In the genomic region with DNA sequence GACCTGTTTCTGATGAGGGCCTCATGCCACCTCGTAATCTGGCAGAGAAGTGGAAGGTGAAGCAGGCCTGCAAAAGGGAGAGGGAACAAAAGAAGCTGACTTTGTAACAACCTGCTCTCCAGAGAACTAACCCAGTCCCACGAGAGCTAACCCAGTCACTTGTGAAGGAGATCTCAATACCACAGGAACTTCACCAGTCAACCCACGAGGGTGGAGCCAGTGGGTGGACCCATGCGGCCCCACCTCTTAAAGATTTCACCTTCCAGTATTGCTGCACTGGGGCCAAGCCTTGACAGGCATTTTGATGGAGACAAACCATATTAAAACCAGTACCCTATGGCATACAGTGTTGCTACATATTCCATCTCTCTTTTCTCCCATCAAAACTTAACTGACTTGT, we compare ENCODE assay signal across 1 cellular context.
TF ChIP-seq lines count a peak whose summit lies in the region.

No MANE protein-coding gene starts in this region.

TF ChIP-seq in GM12878, 131 proteins besides CTCF, POLR2A, EP300 and RAD21:
- TF ChIP-seq RCOR1 (conservative IDR thresholded peaks at IDR 0.05; ENCODE audit: low read depth, low read length) (no peak), JUND (IDR thresholded peaks at IDR 0.05; ENCODE audit: low read depth, low read length) (no peak), BHLHE40 (IDR thresholded peaks at IDR 0.05; ENCODE audit: borderline replicate concordance in 1 of 2, low read depth in 2 of 2, low read length in 1 of 2) (no peak)
- TF ChIP-seq, protein P1, sequence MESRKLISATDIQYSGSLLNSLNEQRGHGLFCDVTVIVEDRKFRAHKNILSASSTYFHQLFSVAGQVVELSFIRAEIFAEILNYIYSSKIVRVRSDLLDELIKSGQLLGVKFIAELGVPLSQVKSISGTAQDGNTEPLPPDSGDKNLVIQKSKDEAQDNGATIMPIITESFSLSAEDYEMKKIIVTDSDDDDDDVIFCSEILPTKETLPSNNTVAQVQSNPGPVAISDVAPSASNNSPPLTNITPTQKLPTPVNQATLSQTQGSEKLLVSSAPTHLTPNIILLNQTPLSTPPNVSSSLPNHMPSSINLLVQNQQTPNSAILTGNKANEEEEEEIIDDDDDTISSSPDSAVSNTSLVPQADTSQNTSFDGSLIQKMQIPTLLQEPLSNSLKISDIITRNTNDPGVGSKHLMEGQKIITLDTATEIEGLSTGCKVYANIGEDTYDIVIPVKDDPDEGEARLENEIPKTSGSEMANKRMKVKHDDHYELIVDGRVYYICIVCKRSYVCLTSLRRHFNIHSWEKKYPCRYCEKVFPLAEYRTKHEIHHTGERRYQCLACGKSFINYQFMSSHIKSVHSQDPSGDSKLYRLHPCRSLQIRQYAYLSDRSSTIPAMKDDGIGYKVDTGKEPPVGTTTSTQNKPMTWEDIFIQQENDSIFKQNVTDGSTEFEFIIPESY (IDR thresholded peaks at IDR 0.05) = no peak
TF ChIP-seq in GM12878: peak in this region for 0.
